In the genomic region with DNA sequence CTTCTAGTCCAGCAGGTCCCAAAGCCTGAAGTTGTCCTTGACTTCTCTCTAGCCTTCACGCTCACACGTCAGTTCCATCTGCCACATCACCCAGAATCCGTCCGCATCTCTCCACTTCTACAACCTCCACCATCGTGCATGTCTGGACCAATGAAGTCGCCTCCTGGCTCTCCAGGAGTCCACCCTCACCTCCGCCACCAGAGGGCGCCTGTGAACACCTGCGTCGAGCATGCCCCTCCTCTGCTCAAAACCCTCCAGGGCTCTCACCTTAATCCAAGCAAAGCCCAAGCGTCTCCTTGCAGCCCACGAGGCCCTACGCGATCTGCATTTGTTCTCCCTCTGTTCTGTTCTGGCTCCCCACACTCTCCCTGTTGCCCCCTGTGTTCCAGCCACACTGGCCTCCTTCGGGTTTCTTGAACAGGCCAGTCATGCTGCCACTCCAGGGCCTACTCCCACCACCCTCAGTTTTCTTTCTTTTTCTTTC, we compare ENCODE assay signal across 8 cellular contexts. TPM values are rescaled to one million over a fixed set of nuclear protein-coding genes. Genes with fewer than 3 reads are reported as not detected.
DNase-seq lines count a peak whose midpoint lies in the region; ATAC-seq and TF ChIP-seq lines count a peak whose summit lies in the region.

No MANE protein-coding gene starts in this region.

- H3K4me3 ChIP-seq in epithelial cell of esophagus (ENCODE audit: low read length), result no peak overlapping the region

- POLR2A ChIA-PET in naive thymus-derived CD8-positive, alpha-beta T cell (lab: Charles Lee), result interaction anchor here (0.7 to 1.7 kb wide), 2 partner anchors 21 to 263 kb away, joined by 4 to 5 read pairs; a partner anchor contains a TSS

- no peak overlapping the region for H3K4me3 Mint-ChIP-seq in naive thymus-derived CD8-positive, alpha-beta T cell

- TF ChIP-seq CTCF in epithelial cell of esophagus (IDR thresholded peaks at IDR 0.05; ENCODE audit: insufficient read depth, low read depth, low read length, missing control alignments), result peak; percentile 86

- peak; percentile 100 for ATAC-seq in naive thymus-derived CD8-positive, alpha-beta T cell

- H3K4me1 Mint-ChIP-seq in naive thymus-derived CD8-positive, alpha-beta T cell, result peaks cover 6 to 12% (median 10%) of the 10 kb centered on the region in 4 donors

- H3K27ac Mint-ChIP-seq in naive thymus-derived CD8-positive, alpha-beta T cell, result peak overlapping the region in 3 of 10 donors; percentile 0 to 11 (median 1)

- DNase-seq in AG20443 (ENCODE audit: low spot score), result peak; percentile 87
- peak; percentile 94 for DNase-seq in GM19238 (ENCODE audit: insufficient read length, low spot score)
- DNase-seq in HUDEP-2 (lab: John Stamatoyannopoulos, UW; ENCODE audit: unreplicated experiment in 76 of 76), result peak in 75 of 76 experiments; percentile 45 to 94 (median 87)
- peak; percentile 81 for DNase-seq in NOMO-1 treated with dmso at 0.1 percent for 144 hours (lab: John Stamatoyannopoulos, UW; ENCODE audit: unreplicated experiment)
- peak; percentile 67 to 90 (median 76) for DNase-seq in activated CD8-positive, alpha-beta memory T cell treated with anti-CD3 and anti-CD28 coated beads for 48 hours (ENCODE audit: low read depth in 2 of 3, low spot score in 2 of 3)
- DNase-seq in epithelial cell of esophagus (ENCODE audit: low read depth), result peak; percentile 86
- DNase-seq in naive thymus-derived CD8-positive, alpha-beta T cell, result peak; percentile 75 to 92 (median 87)
- DNase-seq in stimulated activated naive CD4-positive, alpha-beta T cell treated with Interleukin-2 at 50 U/mL for 16 hours (lab: John Stamatoyannopoulos, UW), result peak; percentile 87

- H3K27me3 Mint-ChIP-seq in naive thymus-derived CD8-positive, alpha-beta T cell, result peaks cover 0 to 1% (median 0%) of the 10 kb centered on the region in 5 donors

- H3K36me3 Mint-ChIP-seq in naive thymus-derived CD8-positive, alpha-beta T cell, result no peaks in the 10 kb centered on the region

- H3K9me3 Mint-ChIP-seq in naive thymus-derived CD8-positive, alpha-beta T cell, result peaks cover 0 to 2% (median 0%) of the 10 kb centered on the region in 9 donors

RNA-seq across cellular contexts. Expression of a gene that starts 3.7 kb away (rescaled TPM):
- total RNA-seq in naive thymus-derived CD8-positive, alpha-beta T cell, result not detected
- not detected for polyA plus RNA-seq in naive thymus-derived CD8-positive, alpha-beta T cell

RNA-seq across cellular contexts. Expression of a gene that starts 6.4 kb away (rescaled TPM):
- total RNA-seq in naive thymus-derived CD8-positive, alpha-beta T cell, result 100 to 1,000 TPM; 104 to 105 TPM
- polyA plus RNA-seq in naive thymus-derived CD8-positive, alpha-beta T cell, result 100 to 1,000 TPM; 102 to 106 (median 106) TPM

RNA-seq across cellular contexts. Expression of a gene that starts 15.2 kb away (rescaled TPM):
- total RNA-seq in naive thymus-derived CD8-positive, alpha-beta T cell, result 1 to 10 TPM; 1.1 to 1.6 TPM
- 1 to 10 TPM in 2 of 3 donors, under 1 TPM in 1; 0.93 to 1.5 (median 1.3) TPM for polyA plus RNA-seq in naive thymus-derived CD8-positive, alpha-beta T cell

RNA-seq across cellular contexts. Expression of a gene that starts 20.8 kb away (rescaled TPM):
- 1 to 10 TPM; 2.1 to 3.4 TPM for total RNA-seq in naive thymus-derived CD8-positive, alpha-beta T cell
- polyA plus RNA-seq in naive thymus-derived CD8-positive, alpha-beta T cell, result 1 to 10 TPM in 2 of 3 donors, under 1 TPM in 1; 0.05 to 1.4 (median 1.0) TPM

RNA-seq across cellular contexts. Expression of a gene that starts 34.9 kb away (rescaled TPM):
- total RNA-seq in naive thymus-derived CD8-positive, alpha-beta T cell, result 10 to 100 TPM; 38.9 to 42.3 TPM
- 10 to 100 TPM; 21.9 to 52.4 (median 40.1) TPM for polyA plus RNA-seq in naive thymus-derived CD8-positive, alpha-beta T cell
